In the genomic region with DNA sequence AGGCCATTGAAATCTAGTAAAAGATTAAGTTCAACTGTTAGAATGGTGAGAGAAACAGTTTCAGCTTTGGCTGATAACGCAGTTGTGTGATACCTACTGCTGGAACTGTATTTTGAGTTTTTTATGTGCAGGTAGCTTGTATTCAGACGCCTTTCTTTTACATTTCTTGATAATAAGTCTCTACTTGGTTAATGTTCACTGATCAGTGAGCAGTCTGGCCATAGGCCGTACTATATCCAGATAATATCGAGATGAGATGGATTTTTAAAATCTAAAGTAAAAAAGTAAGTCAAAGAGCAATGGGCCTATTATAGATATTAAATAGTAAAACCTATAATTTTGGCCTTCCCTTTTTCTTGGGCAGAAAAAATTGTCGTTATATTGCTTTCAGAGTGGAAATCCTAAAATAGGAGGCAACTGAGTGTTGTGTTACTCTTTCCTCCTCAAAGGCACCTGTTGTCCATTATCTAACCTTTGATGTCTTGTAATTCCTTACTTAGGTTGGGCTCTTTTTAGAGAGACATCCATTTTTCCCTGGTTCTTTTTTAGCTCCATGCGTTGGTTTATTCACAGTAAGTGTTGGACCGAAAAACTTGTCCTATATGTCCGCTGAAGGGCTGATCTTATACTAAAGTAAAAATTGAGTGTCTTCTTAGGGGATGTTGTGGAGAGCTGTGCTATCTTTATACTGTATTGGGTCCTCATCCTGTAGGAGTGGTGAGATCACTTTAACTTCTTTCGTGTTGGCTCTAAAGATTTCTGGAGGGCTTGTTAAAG, we compare ENCODE assay signal across 8 cellular contexts. TPM values are rescaled to one million over a fixed set of nuclear protein-coding genes. Genes with fewer than 3 reads are reported as not detected.
A peak's percentile ranks its signal among the peaks of the same experiment; 100 is the strongest.
DNase-seq lines count a peak whose midpoint lies in the region; ATAC-seq, FAIRE-seq and TF ChIP-seq lines count a peak whose summit lies in the region.

No MANE protein-coding gene starts in this region.

- H3K4me3 ChIP-seq in H7 (ENCODE audit: insufficient read depth, low read depth, low read length) (peak overlapping the region; percentile 98; the same call in 1 of the 2 replicates), WERI-Rb-1 (ENCODE audit: low read depth, low read length) (peak overlapping the region; percentile 86), keratinocyte (ENCODE audit: control insufficient read depth in 2 of 3, extremely low read depth in 1 of 3, insufficient read depth in 2 of 3, low read depth in 1 of 3, low read length in 3 of 3) (peak overlapping the region; percentile 75 to 96 (median 88)), subcutaneous abdominal adipose tissue (ENCODE audit: low read depth in 1 of 5, low read length in 5 of 5) (peak overlapping the region; percentile 86 to 94 (median 89)), testis (peak overlapping the region in 1 of 2 donors; percentile 86)

- intact Hi-C loops in testis (cut with DNase I; ENCODE audit: low total_unique reads): no loop called here

- peaks cover 53% of the 10 kb centered on the region for H3K79me2 ChIP-seq in keratinocyte (ENCODE audit: control insufficient read depth, insufficient read depth, low read length)

- H3K4me1 ChIP-seq in keratinocyte (ENCODE audit: control insufficient read depth, extremely low read depth, insufficient read depth, low read length) (peaks cover 19% of the 10 kb centered on the region), subcutaneous abdominal adipose tissue (ENCODE audit: control insufficient read depth in 5 of 5, insufficient read depth in 5 of 5, low read length in 5 of 5) (peaks cover 2 to 34% (median 28%) of the 10 kb centered on the region in 5 donors), testis (peaks cover 24% of the 10 kb centered on the region)

- FAIRE-seq in keratinocyte (lab: Jason Lieb, UNC): no peak

- H3K9ac ChIP-seq in keratinocyte (ENCODE audit: control insufficient read depth, extremely low read depth, insufficient read depth, low read length) (peak overlapping the region; percentile 91), subcutaneous abdominal adipose tissue (ENCODE audit: low read length in 5 of 5) (peak overlapping the region in 4 of 5 donors; percentile 68 to 95 (median 89))

- H3K27ac ChIP-seq in WERI-Rb-1 (no peak overlapping the region), keratinocyte (ENCODE audit: control insufficient read depth, insufficient read depth, low read length) (peak overlapping the region; percentile 78), subcutaneous abdominal adipose tissue (ENCODE audit: low read depth, low read length) (peak overlapping the region; percentile 64), testis (peak overlapping the region in 1 of 2 donors; percentile 84)

- dilution Hi-C loops in keratinocyte (cut with MboI; ENCODE audit: extremely low pct_ligation_motif_present, low sequenced_read_pairs): no loop called here

- no peaks in the 10 kb centered on the region for H4K20me1 ChIP-seq in keratinocyte (ENCODE audit: control insufficient read depth, extremely low read depth, insufficient read depth, low read length)

- no peak for TF ChIP-seq POLR2A in GM18505 (IDR thresholded peaks at IDR 0.05; ENCODE audit: borderline replicate concordance, extremely low read depth, insufficient read depth, insufficient read length)
- no peak for TF ChIP-seq POLR2A in testis (IDR thresholded peaks at IDR 0.05)

- no peak overlapping the region for H2AFZ ChIP-seq in keratinocyte (ENCODE audit: control insufficient read depth, low read length)

- H3K4me2 ChIP-seq in keratinocyte (ENCODE audit: control insufficient read depth, extremely low read depth, insufficient read depth, low read depth, low read length): peak overlapping the region; percentile 92

- DNase-seq in H7 (no peak), WERI-Rb-1 (no peak), keratinocyte (ENCODE audit: low read depth, low spot score) (no peak), testis (no peak), AG08395 (ENCODE audit: low spot score) (no peak)

- ATAC-seq in GM18505 (IDR thresholded peaks at IDR 0.05; ENCODE audit: unreplicated experiment): no peak
- no peak for ATAC-seq in HG03175 (IDR thresholded peaks at IDR 0.05; ENCODE audit: unreplicated experiment)

- 52% methylated on average over 9 of the region's 9 CpGs for WGBS in testis, 2 donors

- H3K9me3 ChIP-seq in WERI-Rb-1 (ENCODE audit: severe bottlenecking) (peaks cover 5% of the 10 kb centered on the region), keratinocyte (ENCODE audit: control insufficient read depth, low read depth, low read length) (no peaks in the 10 kb centered on the region), subcutaneous abdominal adipose tissue (ENCODE audit: control insufficient read depth in 5 of 5, low read length in 5 of 5) (no peaks in the 10 kb centered on the region), testis (no peaks in the 10 kb centered on the region)

- H3K36me3 ChIP-seq in H7 (replicated peaks; ENCODE audit: control insufficient read depth, insufficient read depth, low read length) (no peaks in the 10 kb centered on the region), WERI-Rb-1 (no peaks in the 10 kb centered on the region), keratinocyte (ENCODE audit: control insufficient read depth in 2 of 2, extremely low read depth in 1 of 2, insufficient read depth in 2 of 2, low read length in 2 of 2) (no peaks in the 10 kb centered on the region), subcutaneous abdominal adipose tissue (ENCODE audit: control insufficient read depth in 5 of 5, insufficient read depth in 5 of 5, low read length in 5 of 5) (no peaks in the 10 kb centered on the region), testis (ENCODE audit: low read depth, missing control alignments) (no peaks in the 10 kb centered on the region)

- H3K27me3 ChIP-seq in H7 (ENCODE audit: control insufficient read depth, insufficient read depth, low read length): no peaks in the 10 kb centered on the region
- no peaks in the 10 kb centered on the region for H3K27me3 ChIP-seq in WERI-Rb-1 (ENCODE audit: insufficient read depth, low read depth, severe bottlenecking)
- no peaks in the 10 kb centered on the region for H3K27me3 ChIP-seq in keratinocyte (ENCODE audit: control insufficient read depth, extremely low read depth, insufficient read depth, low read length)
- no peaks in the 10 kb centered on the region for H3K27me3 ChIP-seq in subcutaneous abdominal adipose tissue (ENCODE audit: control insufficient read depth in 5 of 5, insufficient read depth in 4 of 5, low read length in 5 of 5)
- no peaks in the 10 kb centered on the region for H3K27me3 ChIP-seq in testis

- no peak for TF ChIP-seq CTCF in WERI-Rb-1 (IDR thresholded peaks at IDR 0.05; ENCODE audit: low read depth, low read length)
- TF ChIP-seq CTCF in keratinocyte (optimal IDR thresholded peaks at IDR 0.05 in 1 of 3, IDR thresholded peaks at IDR 0.05 in 1 of 3, conservative IDR thresholded peaks at IDR 0.05 in 1 of 3; ENCODE audit: extremely low read depth in 1 of 3, insufficient read depth in 2 of 3, low read length in 3 of 3): no peak
- no peak for TF ChIP-seq CTCF in testis (IDR thresholded peaks at IDR 0.05)

- H3K9me1 ChIP-seq in keratinocyte (ENCODE audit: control insufficient read depth, extremely low read depth, insufficient read depth, low read length): no peaks in the 10 kb centered on the region

RNA-seq across cellular contexts. Expression of a gene that starts 1.7 kb away (rescaled TPM):
- total RNA-seq in H7 (2014; rRNA removed; shearing (Covaris generic)): 61.1 and 90.4 TPM in 2 replicates
- polyA plus RNA-seq in keratinocyte: 23.6 to 36.4 TPM (median 30.2 TPM) in 3 replicates
- 19.6 TPM for polyA plus RNA-seq in keratinocyte (2011; ENCODE audit: low read depth)
- 15.2 and 25.0 TPM in 2 replicates for polyA plus RNA-seq in keratinocyte (2011; cell fraction: cytosol; rRNA removed)
- polyA plus RNA-seq in keratinocyte (2011; cell fraction: nucleus; rRNA removed): 29.7 and 37.8 TPM in 2 replicates
- 10.5 and 21.2 TPM in 2 replicates for polyA plus RNA-seq in keratinocyte (2012; ENCODE audit: low replicate concordance)
- polyA minus RNA-seq in keratinocyte: 23.4 to 66.9 TPM (median 41.5 TPM) in 3 replicates
- polyA minus RNA-seq in keratinocyte (2011; cell fraction: cytosol; rRNA and poly(A)+ RNA removed): 22.6 TPM
- 28.4 and 65.1 TPM in 2 replicates for polyA minus RNA-seq in keratinocyte (2011; cell fraction: nucleus; rRNA and poly(A)+ RNA removed)
- total RNA-seq in testis: 10 to 100 TPM; 67.1 to 71.0 TPM
- 49.0 TPM for polyA plus RNA-seq in testis (ENCODE audit: insufficient read depth, low read depth, low replicate concordance)
